ENCODE assay signal across 23 cellular contexts in genomic region chr9:111940697-111941096, GRCh38. TPM values are rescaled to one million over a fixed set of nuclear protein-coding genes. Genes with fewer than 3 reads are reported as not detected.
DNase-seq lines count a peak whose midpoint lies in the region; ATAC-seq and TF ChIP-seq lines count a peak whose summit lies in the region.
"Had no signal": no experiment of that assay in that cellular context is flagged by ENCODE, and none has a peak within 500 bp of the region (broad histone marks: within the 10 kb centered on the region; RNA-seq: fewer than 3 reads in every experiment).

No MANE protein-coding gene starts in this region.

- no peak for ATAC-seq in Panc1
- ATAC-seq in stimulated activated naive CD8-positive, alpha-beta T cell treated with anti-CD3 and anti-CD28 coated beads, Interleukin-15, Interleukin-2, amounts not matched to agents 100 U/mL and 50 U/mL, for 24 hours = no peak
- ATAC-seq in GM23338 = no peak
- ATAC-seq: activated CD8-positive, alpha-beta T cell treated with anti-CD3 and anti-CD28 coated beads, Interleukin-2, amount 10 ng/mL, durations not matched to agents 7 days and 5 days had no signal

- H3K9me3 Mint-ChIP-seq in osteocyte (ENCODE audit: unreplicated experiment) = no peaks in the 10 kb centered on the region
- H3K9me3 Mint-ChIP-seq in GM23338 = no peaks in the 10 kb centered on the region

- TF ChIP-seq CTCF in Panc1 (IDR thresholded peaks at IDR 0.05) (no peak), choroid plexus epithelial cell (conservative IDR thresholded peaks at IDR 0.05; ENCODE audit: low read depth, low read length) (no peak), osteocyte (IDR thresholded peaks at IDR 0.05) (no peak), GM23338 (conservative IDR thresholded peaks at IDR 0.05; ENCODE audit: low read depth in 2 of 2) (no peak)

- DNase-seq in EL (peak; percentile 48), Panc1 (ENCODE audit: low read depth, low spot score) (no peak), choroid plexus epithelial cell (ENCODE audit: low read depth) (peak; percentile 46), osteocyte (ENCODE audit: extremely low spot score, unreplicated experiment) (no peak), GM23338 (ENCODE audit: low spot score) (no peak)
- no peak for DNase-seq in stimulated activated CD4-positive, alpha-beta T cell treated with anti-CD3 and anti-CD28 coated beads, Interleukin-2, amount 100 ng/mL, for 48 hours
- no peak for DNase-seq in stimulated activated naive CD8-positive, alpha-beta T cell treated with anti-CD3 and anti-CD28 coated beads, Interleukin-15, Interleukin-2, amounts not matched to agents 100 U/mL and 50 U/mL, for 24 hours
- no peak for DNase-seq in effector CD4-positive, alpha-beta T cell
- DNase-seq: activated CD4-positive, alpha-beta T cell treated with anti-CD3 and anti-CD28 coated beads for 1 hour; activated CD8-positive, alpha-beta T cell treated with anti-CD3 and anti-CD28 coated beads, Interleukin-2, amount 10 ng/mL, durations not matched to agents 7 days and 5 days; activated T-cell treated with anti-CD3 and anti-CD28 coated beads, Interleukin-2, amount 50 U/mL, for 1 hour; amygdala; CD4-positive, alpha-beta memory T cell; DMS 273 treated with DMSO at 0.1 percent for 48 hours; effector CD8-positive, alpha-beta T cell; esophagus squamous epithelium; GF-D8; KG1; NCI-H1694 treated with DMSO at 0.1 percent for 48 hours; NCI-H2171 treated with DMSO at 0.1 percent for 48 hours; occipital lobe; substantia nigra had no signal

- H3K27me3 Mint-ChIP-seq in osteocyte (ENCODE audit: unreplicated experiment) = no peaks in the 10 kb centered on the region
- H3K27me3 Mint-ChIP-seq in GM23338 (ENCODE audit: insufficient read depth, low read depth, poor library complexity) = peaks cover 6% of the 10 kb centered on the region
- H3K27me3 Mint-ChIP-seq: CD4-positive, alpha-beta memory T cell had no signal

- H3K27ac ChIP-seq in Panc1 (ENCODE audit: low read length) (peak overlapping the region; percentile 31; the same call in 1 of the 2 replicates), GM23338 (ENCODE audit: low read depth) (no peak overlapping the region)
- H3K27ac ChIP-seq: esophagus squamous epithelium, right atrium auricular region had no signal

- H3K27me3 ChIP-seq in Panc1 (ENCODE audit: control insufficient read depth, insufficient read depth, low read length) (no peaks in the 10 kb centered on the region), GM23338 (ENCODE audit: insufficient read depth) (no peaks in the 10 kb centered on the region)
- H3K27me3 ChIP-seq: esophagus squamous epithelium, right atrium auricular region had no signal

- H3K36me3 ChIP-seq in Panc1 (ENCODE audit: control insufficient read depth, insufficient read depth, low read length) = no peaks in the 10 kb centered on the region
- H3K36me3 ChIP-seq in GM23338 (ENCODE audit: insufficient read depth) = no peaks in the 10 kb centered on the region
- H3K36me3 ChIP-seq: right atrium auricular region had no signal

- no peaks in the 10 kb centered on the region for H3K9me2 ChIP-seq in GM23338 (ENCODE audit: insufficient read depth)

- in situ Hi-C loops in Panc1 (cut with HindIII; ENCODE audit: low pct_unique_long_range_greater_than_20kb, low sequenced_read_pairs) = no loop called here

- H3K36me3 Mint-ChIP-seq in osteocyte (ENCODE audit: unreplicated experiment) (peaks cover 25% of the 10 kb centered on the region), GM23338 (ENCODE audit: low read depth) (no peaks in the 10 kb centered on the region)

- H3K27ac Mint-ChIP-seq in osteocyte (ENCODE audit: unreplicated experiment) = peak overlapping the region; percentile 57
- no peak overlapping the region for H3K27ac Mint-ChIP-seq in GM23338
- H3K27ac Mint-ChIP-seq: activated CD8-positive, alpha-beta T cell treated with anti-CD3 and anti-CD28 coated beads, Interleukin-2, amount 10 ng/mL, durations not matched to agents 7 days and 5 days had no signal

- CTCF ChIA-PET in Panc1 (lab: Charles Lee) = no interaction called here

- peaks cover 43% of the 10 kb centered on the region for H3K4me1 Mint-ChIP-seq in osteocyte (ENCODE audit: unreplicated experiment)
- peaks cover 10% of the 10 kb centered on the region; the same call in 2 of the 3 replicates for H3K4me1 Mint-ChIP-seq in GM23338

- no peak overlapping the region for H3K4me3 ChIP-seq in Panc1 (ENCODE audit: low read depth in 2 of 2, low read length in 2 of 2)
- no peak overlapping the region for H3K4me3 ChIP-seq in choroid plexus epithelial cell (ENCODE audit: low read depth, low read length)
- no peak overlapping the region for H3K4me3 ChIP-seq in GM23338
- H3K4me3 ChIP-seq: esophagus squamous epithelium, right atrium auricular region had no signal

- no peak overlapping the region for H3K4me3 Mint-ChIP-seq in osteocyte (ENCODE audit: unreplicated experiment)
- no peak overlapping the region for H3K4me3 Mint-ChIP-seq in GM23338
- H3K4me3 Mint-ChIP-seq: activated CD8-positive, alpha-beta T cell treated with anti-CD3 and anti-CD28 coated beads, Interleukin-2, amount 10 ng/mL, durations not matched to agents 7 days and 5 days had no signal

- no peaks in the 10 kb centered on the region for H3K9me3 ChIP-seq in Panc1 (ENCODE audit: control insufficient read depth, insufficient read depth, low read depth, low read length)
- H3K9me3 ChIP-seq: esophagus squamous epithelium, right atrium auricular region had no signal

- POLR2A ChIA-PET in Panc1 (lab: Charles Lee) = no interaction called here

- no peaks in the 10 kb centered on the region for H3K79me2 ChIP-seq in GM23338 (replicated peaks; ENCODE audit: insufficient read depth)

- H4K20me1 ChIP-seq in GM23338 (replicated peaks; ENCODE audit: insufficient read depth) = no peaks in the 10 kb centered on the region

- intact Hi-C loops in Panc1 (cut with micrococcal nuclease; ENCODE audit: unreplicated experiment) = loop anchor here (5.0 kb wide), 1 partner anchor 132 kb away; no protein-coding TSS in a partner anchor

- H3F3A ChIP-seq in GM23338 (replicated peaks; ENCODE audit: low read depth) = no peaks in the 10 kb centered on the region

- H3K4me1 ChIP-seq in Panc1 (ENCODE audit: control insufficient read depth, insufficient read depth, low read length) (peaks cover 32% of the 10 kb centered on the region), GM23338 (ENCODE audit: insufficient read depth) (no peaks in the 10 kb centered on the region)

- H3K4me2 ChIP-seq in GM23338 = no peak overlapping the region

- no TSS peak for BruUV-seq in Panc1 (replicated peaks; lab: Mats Ljungman, UMichigan)

- no peak overlapping the region for H2AFZ ChIP-seq in GM23338

TF ChIP-seq in GM23338, 12 proteins besides CTCF, POLR2A, EP300 and RAD21 (continues in another document):
- TF ChIP-seq POLR2AphosphoS5 (IDR thresholded peaks at IDR 0.05; ENCODE audit: low read depth) (no peak), STAT1 (IDR thresholded peaks at IDR 0.05; ENCODE audit: unreplicated experiment) (no peak), CREB1 (CRISPR knock-in tag; IDR thresholded peaks at IDR 0.05; ENCODE audit: low read depth) (no peak), REST (IDR thresholded peaks at IDR 0.05; ENCODE audit: unreplicated experiment) (no peak)

RNA-seq across cellular contexts. Expression of gene UGCG, which starts 44.1 kb away (rescaled TPM):
- total RNA-seq in Panc1 (2021; ENCODE audit: unreplicated experiment) = 46.0 TPM
- polyA plus RNA-seq in Panc1 (2012; ENCODE audit: insufficient read length) = 21.3 TPM
- 70.4 and 79.2 TPM in 2 replicates for total RNA-seq in osteocyte
- 44.9 and 48.1 TPM in 2 replicates for total RNA-seq in GM23338 (2014; rRNA removed; shearing (Covaris generic))
- 27.8 and 30.4 TPM in 2 replicates for polyA plus RNA-seq in GM23338 (2016; fragmentation: Nextera tagmentation; extraction: Ambion mirVana)

Comparison
In these comparisons a context has a peak if more than half of its experiments do, and no peak if none do; other contexts are left out.
1. DNase-seq: peak in EL (single experiment) and choroid plexus epithelial cell (single experiment); none in Panc1 (single experiment), osteocyte (single experiment), stimulated activated CD4-positive, alpha-beta T cell treated with anti-CD3 and anti-CD28 coated beads, Interleukin-2, amount 100 ng/mL, for 48 hours (0 of 2), stimulated activated naive CD8-positive, alpha-beta T cell treated with anti-CD3 and anti-CD28 coated beads, Interleukin-15, Interleukin-2, amounts not matched to agents 100 U/mL and 50 U/mL, for 24 hours (single experiment), GM23338 (single experiment) and effector CD4-positive, alpha-beta T cell (single experiment).